ENCODE assay signal across 8 cellular contexts in genomic region chrY:2934861-2935605, GRCh38. TPM values are rescaled to one million over a fixed set of nuclear protein-coding genes. Genes with fewer than 3 reads are reported as not detected.
DNase-seq lines count a peak whose midpoint lies in the region; ATAC-seq and TF ChIP-seq lines count a peak whose summit lies in the region.

ZFY (plus strand) TSS chrY:2935381; CDS start chrY:2953937, 18,556 bp downstream.

- TF ChIP-seq CTCF in tibial nerve (IDR thresholded peaks at IDR 0.05) (no peak), osteocyte (IDR thresholded peaks at IDR 0.05) (no peak)

- peak within 1 kb of the TSS in 1 of 2 experiments; percentile 97 for H3K14ac ChIP-seq in mesenchymal stem cell (ENCODE audit: low read length in 2 of 2)

- no peaks in the 10 kb centered on the region for H3K79me1 ChIP-seq in mesenchymal stem cell (replicated peaks; ENCODE audit: low read length, poor library complexity, severe bottlenecking)

- H3K27me3 Mint-ChIP-seq in activated naive CD8-positive, alpha-beta T cell treated with anti-CD3 and anti-CD28 coated beads, Interleukin-2, amount 50 U/mL, for 24 hours: no peaks in the 10 kb centered on the region
- H3K27me3 Mint-ChIP-seq in osteocyte (ENCODE audit: unreplicated experiment): no peaks in the 10 kb centered on the region

- peak within 1 kb of the TSS; percentile 97 for H4K91ac ChIP-seq in mesenchymal stem cell (ENCODE audit: low read length)

- TF ChIP-seq EP300 in tibial nerve (IDR thresholded peaks at IDR 0.05): no peak

- no peak within 1 kb of the TSS for H2BK12ac ChIP-seq in mesenchymal stem cell (ENCODE audit: low read length in 2 of 2)

- no peaks in the 10 kb centered on the region for H3K9me3 Mint-ChIP-seq in activated naive CD8-positive, alpha-beta T cell treated with anti-CD3 and anti-CD28 coated beads, Interleukin-2, amount 50 U/mL, for 24 hours
- no peaks in the 10 kb centered on the region for H3K9me3 Mint-ChIP-seq in osteocyte (ENCODE audit: unreplicated experiment)

- peak within 1 kb of the TSS; percentile 61 for H2AFZ ChIP-seq in mesenchymal stem cell (ENCODE audit: low read depth, low read length)

- H3K4me3 Mint-ChIP-seq in activated naive CD8-positive, alpha-beta T cell treated with anti-CD3 and anti-CD28 coated beads, Interleukin-2, amount 50 U/mL, for 24 hours: peak within 1 kb of the TSS; percentile 82
- H3K4me3 Mint-ChIP-seq in osteocyte (ENCODE audit: unreplicated experiment): no peak within 1 kb of the TSS

- H3K23ac ChIP-seq in mesenchymal stem cell (ENCODE audit: low read length in 2 of 2): peak within 1 kb of the TSS in 1 of 2 experiments; percentile 94

- no peak for TF ChIP-seq POLR2A in tibial nerve (IDR thresholded peaks at IDR 0.05)

- peaks cover 35% of the 10 kb centered on the region for H3K4me1 Mint-ChIP-seq in activated naive CD8-positive, alpha-beta T cell treated with anti-CD3 and anti-CD28 coated beads, Interleukin-2, amount 50 U/mL, for 24 hours
- H3K4me1 Mint-ChIP-seq in osteocyte (ENCODE audit: unreplicated experiment): no peaks in the 10 kb centered on the region

- no peak within 1 kb of the TSS for H3K9ac ChIP-seq in mesenchymal stem cell (ENCODE audit: low read length)

- H3K36me3 Mint-ChIP-seq in activated naive CD8-positive, alpha-beta T cell treated with anti-CD3 and anti-CD28 coated beads, Interleukin-2, amount 50 U/mL, for 24 hours (ENCODE audit: low read depth): peaks cover 21% of the 10 kb centered on the region
- no peaks in the 10 kb centered on the region for H3K36me3 Mint-ChIP-seq in osteocyte (ENCODE audit: unreplicated experiment)

- peak; percentile 50 for DNase-seq in activated T-cell treated with anti-CD3 and anti-CD28 coated beads for 4 hours
- no peak for DNase-seq in activated T-cell treated with anti-CD3 and anti-CD28 coated beads, Interleukin-2, amount 50 U/mL, for 1 hour
- peak; percentile 27 for DNase-seq in NCI-H226
- peak; percentile 68 for DNase-seq in activated naive CD8-positive, alpha-beta T cell treated with anti-CD3 and anti-CD28 coated beads, Interleukin-2, amount 50 U/mL, for 24 hours
- DNase-seq in mesenchymal stem cell: peak; percentile 86
- peak; percentile 16 for DNase-seq in tibial nerve (ENCODE audit: low spot score in 2 of 2)
- no peak for DNase-seq in osteocyte (ENCODE audit: extremely low spot score, unreplicated experiment)

- peak within 1 kb of the TSS; percentile 98 for H4K8ac ChIP-seq in mesenchymal stem cell (ENCODE audit: low read length)

- H3K18ac ChIP-seq in mesenchymal stem cell (ENCODE audit: low read depth in 1 of 2, low read length in 2 of 2): peak within 1 kb of the TSS; percentile 99 to 100

- peak; percentile 52 for ATAC-seq in activated naive CD8-positive, alpha-beta T cell treated with anti-CD3 and anti-CD28 coated beads, Interleukin-2, amount 50 U/mL, for 24 hours
- ATAC-seq in HG03520 (IDR thresholded peaks at IDR 0.05; ENCODE audit: unreplicated experiment): no peak

- H3K9me3 ChIP-seq in mesenchymal stem cell (ENCODE audit: control insufficient read depth, low read length): no peaks in the 10 kb centered on the region
- H3K9me3 ChIP-seq in tibial nerve: no peaks in the 10 kb centered on the region

- peak within 1 kb of the TSS; percentile 97 to 99 for H3K4ac ChIP-seq in mesenchymal stem cell (ENCODE audit: low read depth in 1 of 2, low read length in 2 of 2)

- H3K27me3 ChIP-seq in mesenchymal stem cell (ENCODE audit: control insufficient read depth in 1 of 2, insufficient read depth in 1 of 2, low read length in 2 of 2) (no peaks in the 10 kb centered on the region), tibial nerve (no peaks in the 10 kb centered on the region)

- H3K36me3 ChIP-seq in mesenchymal stem cell (ENCODE audit: control insufficient read depth in 1 of 2, insufficient read depth in 2 of 2, low read depth in 1 of 2, low read length in 2 of 2): no peaks in the 10 kb centered on the region
- H3K36me3 ChIP-seq in tibial nerve: peaks cover 0 to 8% (median 0%) of the 10 kb centered on the region in 3 donors

- H3K27ac Mint-ChIP-seq in activated naive CD8-positive, alpha-beta T cell treated with anti-CD3 and anti-CD28 coated beads, Interleukin-2, amount 50 U/mL, for 24 hours: peak within 1 kb of the TSS; percentile 97
- H3K27ac Mint-ChIP-seq in osteocyte (ENCODE audit: unreplicated experiment): no peak within 1 kb of the TSS

- H3K27ac ChIP-seq in mesenchymal stem cell (ENCODE audit: low read length, poor library complexity, severe bottlenecking) (peak within 1 kb of the TSS; percentile 99), tibial nerve (peak within 1 kb of the TSS in 2 of 4 donors; percentile 98)

- H3K4me3 ChIP-seq in mesenchymal stem cell (ENCODE audit: insufficient read depth in 1 of 2, low read depth in 1 of 2, low read length in 2 of 2): peak within 1 kb of the TSS in 1 of 2 experiments; percentile 75
- H3K4me3 ChIP-seq in tibial nerve: peak within 1 kb of the TSS in 2 of 4 donors; percentile 64 to 66

- H3K4me1 ChIP-seq in mesenchymal stem cell (ENCODE audit: control insufficient read depth, insufficient read depth, low read depth, low read length): peaks cover 2% of the 10 kb centered on the region
- peaks cover 0 to 22% (median 0%) of the 10 kb centered on the region in 4 donors for H3K4me1 ChIP-seq in tibial nerve

- peak within 1 kb of the TSS; percentile 94 for H2BK120ac ChIP-seq in mesenchymal stem cell (ENCODE audit: low read depth, low read length)

- H3K4me2 ChIP-seq in mesenchymal stem cell (ENCODE audit: low read length, poor library complexity, severe bottlenecking): peak within 1 kb of the TSS; percentile 35

- peak within 1 kb of the TSS; percentile 89 for H2AK5ac ChIP-seq in mesenchymal stem cell (ENCODE audit: low read length, severe bottlenecking)

- peak within 1 kb of the TSS; percentile 96 for H2BK5ac ChIP-seq in mesenchymal stem cell (ENCODE audit: low read depth, low read length, poor library complexity, severe bottlenecking)

- WGBS in mesenchymal stem cell: under 1% methylated on average over 41 of the region's 83 CpGs
- 0% methylated on average over 20 of the region's 83 CpGs; no CpG with 5 or more reads in 1 of the 2 donors for WGBS in tibial nerve, 2 donors

- peak within 1 kb of the TSS; percentile 83 for H2BK15ac ChIP-seq in mesenchymal stem cell (ENCODE audit: low read depth, poor library complexity, severe bottlenecking)

RNA-seq across cellular contexts. Expression of gene ZFY, which starts in this region (rescaled TPM):
- 7.8 TPM for polyA plus RNA-seq in mesenchymal stem cell (2013, experiment 1 of 2)
- 8.1 TPM for polyA plus RNA-seq in mesenchymal stem cell (2013, experiment 2 of 2)
- total RNA-seq in tibial nerve (10 to 100 TPM in 2 of 4 donors, under 1 TPM in 1, not detected in 1; 0.30 to 19.2 (median 18.0) TPM), osteocyte (not detected in 2 replicates)

Comparison
In these comparisons a context has a peak if more than half of its experiments do, and no peak if none do; other contexts are left out.
1. DNase-seq: peak in activated T-cell treated with anti-CD3 and anti-CD28 coated beads for 4 hours (single experiment), NCI-H226 (single experiment), activated naive CD8-positive, alpha-beta T cell treated with anti-CD3 and anti-CD28 coated beads, Interleukin-2, amount 50 U/mL, for 24 hours (single experiment), mesenchymal stem cell (single experiment) and tibial nerve (2 of 2); none in activated T-cell treated with anti-CD3 and anti-CD28 coated beads, Interleukin-2, amount 50 U/mL, for 1 hour (single experiment) and osteocyte (single experiment).